1 cellular context compared by ENCODE assay signal in the genomic region with DNA sequence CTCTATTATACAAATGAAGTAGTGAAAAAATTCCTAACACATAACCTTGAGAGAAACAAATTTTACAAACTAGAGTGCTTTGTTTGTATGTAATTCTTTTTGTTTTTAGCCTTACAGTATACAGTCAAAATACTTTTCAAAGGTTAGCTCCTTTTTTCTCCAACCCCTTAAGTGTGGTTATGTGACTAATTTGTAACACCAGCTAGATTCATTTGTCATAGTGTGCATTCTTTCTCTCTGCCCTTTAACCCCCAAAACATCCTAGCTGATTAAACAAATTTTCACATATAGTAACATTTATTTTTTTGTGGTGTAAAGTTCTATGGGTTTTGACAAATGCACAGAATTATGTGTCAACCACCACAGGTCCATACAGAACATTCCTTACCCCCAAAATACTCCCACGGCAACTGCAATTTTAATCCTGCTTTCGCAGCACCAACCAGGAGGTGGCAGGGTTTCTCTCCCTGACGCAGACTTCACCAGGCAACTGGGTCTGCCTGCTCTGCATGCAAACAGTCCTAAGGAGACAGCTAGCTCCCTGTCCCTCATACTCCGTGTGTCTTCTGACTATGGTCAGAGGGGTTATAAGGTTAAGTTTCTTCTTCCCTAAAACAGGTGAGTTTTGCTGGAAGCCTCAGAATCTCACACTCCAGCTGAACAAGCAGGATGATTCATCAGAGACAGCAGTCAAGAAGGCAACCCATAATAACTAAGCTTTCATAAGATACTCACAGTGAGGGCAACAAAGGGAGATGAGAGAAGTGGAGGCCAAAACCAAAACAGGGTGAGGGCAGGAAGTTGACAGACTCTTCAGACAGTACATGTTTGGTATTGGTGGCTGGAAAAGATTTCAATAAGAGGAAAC.
TF ChIP-seq lines count a peak whose summit lies in the region.

No MANE protein-coding gene starts in this region.

TF ChIP-seq in GM23338, 12 proteins besides CTCF, POLR2A, EP300 and RAD21:
- TF ChIP-seq, protein P1, sequence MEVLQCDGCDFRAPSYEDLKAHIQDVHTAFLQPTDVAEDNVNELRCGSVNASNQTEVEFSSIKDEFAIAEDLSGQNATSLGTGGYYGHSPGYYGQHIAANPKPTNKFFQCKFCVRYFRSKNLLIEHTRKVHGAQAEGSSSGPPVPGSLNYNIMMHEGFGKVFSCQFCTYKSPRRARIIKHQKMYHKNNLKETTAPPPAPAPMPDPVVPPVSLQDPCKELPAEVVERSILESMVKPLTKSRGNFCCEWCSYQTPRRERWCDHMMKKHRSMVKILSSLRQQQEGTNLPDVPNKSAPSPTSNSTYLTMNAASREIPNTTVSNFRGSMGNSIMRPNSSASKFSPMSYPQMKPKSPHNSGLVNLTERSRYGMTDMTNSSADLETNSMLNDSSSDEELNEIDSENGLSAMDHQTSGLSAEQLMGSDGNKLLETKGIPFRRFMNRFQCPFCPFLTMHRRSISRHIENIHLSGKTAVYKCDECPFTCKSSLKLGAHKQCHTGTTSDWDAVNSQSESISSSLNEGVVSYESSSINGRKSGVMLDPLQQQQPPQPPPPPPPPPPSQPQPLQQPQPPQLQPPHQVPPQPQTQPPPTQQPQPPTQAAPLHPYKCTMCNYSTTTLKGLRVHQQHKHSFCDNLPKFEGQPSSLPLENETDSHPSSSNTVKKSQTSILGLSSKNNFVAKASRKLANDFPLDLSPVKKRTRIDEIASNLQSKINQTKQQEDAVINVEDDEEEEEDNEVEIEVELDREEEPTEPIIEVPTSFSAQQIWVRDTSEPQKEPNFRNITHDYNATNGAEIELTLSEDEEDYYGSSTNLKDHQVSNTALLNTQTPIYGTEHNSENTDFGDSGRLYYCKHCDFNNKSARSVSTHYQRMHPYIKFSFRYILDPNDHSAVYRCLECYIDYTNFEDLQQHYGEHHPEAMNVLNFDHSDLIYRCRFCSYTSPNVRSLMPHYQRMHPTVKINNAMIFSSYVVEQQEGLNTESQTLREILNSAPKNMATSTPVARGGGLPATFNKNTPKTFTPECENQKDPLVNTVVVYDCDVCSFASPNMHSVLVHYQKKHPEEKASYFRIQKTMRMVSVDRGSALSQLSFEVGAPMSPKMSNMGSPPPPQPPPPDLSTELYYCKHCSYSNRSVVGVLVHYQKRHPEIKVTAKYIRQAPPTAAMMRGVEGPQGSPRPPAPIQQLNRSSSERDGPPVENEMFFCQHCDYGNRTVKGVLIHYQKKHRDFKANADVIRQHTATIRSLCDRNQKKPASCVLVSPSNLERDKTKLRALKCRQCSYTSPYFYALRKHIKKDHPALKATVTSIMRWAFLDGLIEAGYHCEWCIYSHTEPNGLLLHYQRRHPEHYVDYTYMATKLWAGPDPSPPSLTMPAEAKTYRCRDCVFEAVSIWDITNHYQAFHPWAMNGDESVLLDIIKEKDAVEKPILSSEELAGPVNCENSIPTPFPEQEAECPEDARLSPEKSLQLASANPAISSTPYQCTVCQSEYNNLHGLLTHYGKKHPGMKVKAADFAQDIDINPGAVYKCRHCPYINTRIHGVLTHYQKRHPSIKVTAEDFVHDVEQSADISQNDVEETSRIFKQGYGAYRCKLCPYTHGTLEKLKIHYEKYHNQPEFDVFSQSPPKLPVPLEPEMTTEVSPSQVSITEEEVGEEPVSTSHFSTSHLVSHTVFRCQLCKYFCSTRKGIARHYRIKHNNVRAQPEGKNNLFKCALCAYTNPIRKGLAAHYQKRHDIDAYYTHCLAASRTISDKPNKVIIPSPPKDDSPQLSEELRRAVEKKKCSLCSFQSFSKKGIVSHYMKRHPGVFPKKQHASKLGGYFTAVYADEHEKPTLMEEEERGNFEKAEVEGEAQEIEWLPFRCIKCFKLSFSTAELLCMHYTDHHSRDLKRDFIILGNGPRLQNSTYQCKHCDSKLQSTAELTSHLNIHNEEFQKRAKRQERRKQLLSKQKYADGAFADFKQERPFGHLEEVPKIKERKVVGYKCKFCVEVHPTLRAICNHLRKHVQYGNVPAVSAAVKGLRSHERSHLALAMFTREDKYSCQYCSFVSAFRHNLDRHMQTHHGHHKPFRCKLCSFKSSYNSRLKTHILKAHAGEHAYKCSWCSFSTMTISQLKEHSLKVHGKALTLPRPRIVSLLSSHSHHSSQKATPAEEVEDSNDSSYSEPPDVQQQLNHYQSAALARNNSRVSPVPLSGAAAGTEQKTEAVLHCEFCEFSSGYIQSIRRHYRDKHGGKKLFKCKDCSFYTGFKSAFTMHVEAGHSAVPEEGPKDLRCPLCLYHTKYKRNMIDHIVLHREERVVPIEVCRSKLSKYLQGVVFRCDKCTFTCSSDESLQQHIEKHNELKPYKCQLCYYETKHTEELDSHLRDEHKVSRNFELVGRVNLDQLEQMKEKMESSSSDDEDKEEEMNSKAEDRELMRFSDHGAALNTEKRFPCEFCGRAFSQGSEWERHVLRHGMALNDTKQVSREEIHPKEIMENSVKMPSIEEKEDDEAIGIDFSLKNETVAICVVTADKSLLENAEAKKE (CRISPR knock-in tag; IDR thresholded peaks at IDR 0.05), result no peak
- no peak for TF ChIP-seq EZH2phosphoT487 (IDR thresholded peaks at IDR 0.05; ENCODE audit: unreplicated experiment)
- no peak for TF ChIP-seq CREB1 (CRISPR knock-in tag; IDR thresholded peaks at IDR 0.05; ENCODE audit: low read depth)
- TF ChIP-seq POLR2AphosphoS5 (IDR thresholded peaks at IDR 0.05; ENCODE audit: low read depth), result no peak
- TF ChIP-seq EZH2 (IDR thresholded peaks at IDR 0.05; ENCODE audit: low read depth, unreplicated experiment), result no peak
- TF ChIP-seq STAT1 (IDR thresholded peaks at IDR 0.05; ENCODE audit: unreplicated experiment), result no peak
- TF ChIP-seq JUNB (IDR thresholded peaks at IDR 0.05; ENCODE audit: unreplicated experiment), result no peak
- no peak for TF ChIP-seq ZNF331 (CRISPR knock-in tag; IDR thresholded peaks at IDR 0.05; ENCODE audit: low read depth)
- TF ChIP-seq ZNF114 (CRISPR knock-in tag; IDR thresholded peaks at IDR 0.05), result no peak
- TF ChIP-seq, protein P2, sequence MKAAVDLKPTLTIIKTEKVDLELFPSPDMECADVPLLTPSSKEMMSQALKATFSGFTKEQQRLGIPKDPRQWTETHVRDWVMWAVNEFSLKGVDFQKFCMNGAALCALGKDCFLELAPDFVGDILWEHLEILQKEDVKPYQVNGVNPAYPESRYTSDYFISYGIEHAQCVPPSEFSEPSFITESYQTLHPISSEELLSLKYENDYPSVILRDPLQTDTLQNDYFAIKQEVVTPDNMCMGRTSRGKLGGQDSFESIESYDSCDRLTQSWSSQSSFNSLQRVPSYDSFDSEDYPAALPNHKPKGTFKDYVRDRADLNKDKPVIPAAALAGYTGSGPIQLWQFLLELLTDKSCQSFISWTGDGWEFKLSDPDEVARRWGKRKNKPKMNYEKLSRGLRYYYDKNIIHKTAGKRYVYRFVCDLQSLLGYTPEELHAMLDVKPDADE (IDR thresholded peaks at IDR 0.05), result no peak
- TF ChIP-seq, protein P3, sequence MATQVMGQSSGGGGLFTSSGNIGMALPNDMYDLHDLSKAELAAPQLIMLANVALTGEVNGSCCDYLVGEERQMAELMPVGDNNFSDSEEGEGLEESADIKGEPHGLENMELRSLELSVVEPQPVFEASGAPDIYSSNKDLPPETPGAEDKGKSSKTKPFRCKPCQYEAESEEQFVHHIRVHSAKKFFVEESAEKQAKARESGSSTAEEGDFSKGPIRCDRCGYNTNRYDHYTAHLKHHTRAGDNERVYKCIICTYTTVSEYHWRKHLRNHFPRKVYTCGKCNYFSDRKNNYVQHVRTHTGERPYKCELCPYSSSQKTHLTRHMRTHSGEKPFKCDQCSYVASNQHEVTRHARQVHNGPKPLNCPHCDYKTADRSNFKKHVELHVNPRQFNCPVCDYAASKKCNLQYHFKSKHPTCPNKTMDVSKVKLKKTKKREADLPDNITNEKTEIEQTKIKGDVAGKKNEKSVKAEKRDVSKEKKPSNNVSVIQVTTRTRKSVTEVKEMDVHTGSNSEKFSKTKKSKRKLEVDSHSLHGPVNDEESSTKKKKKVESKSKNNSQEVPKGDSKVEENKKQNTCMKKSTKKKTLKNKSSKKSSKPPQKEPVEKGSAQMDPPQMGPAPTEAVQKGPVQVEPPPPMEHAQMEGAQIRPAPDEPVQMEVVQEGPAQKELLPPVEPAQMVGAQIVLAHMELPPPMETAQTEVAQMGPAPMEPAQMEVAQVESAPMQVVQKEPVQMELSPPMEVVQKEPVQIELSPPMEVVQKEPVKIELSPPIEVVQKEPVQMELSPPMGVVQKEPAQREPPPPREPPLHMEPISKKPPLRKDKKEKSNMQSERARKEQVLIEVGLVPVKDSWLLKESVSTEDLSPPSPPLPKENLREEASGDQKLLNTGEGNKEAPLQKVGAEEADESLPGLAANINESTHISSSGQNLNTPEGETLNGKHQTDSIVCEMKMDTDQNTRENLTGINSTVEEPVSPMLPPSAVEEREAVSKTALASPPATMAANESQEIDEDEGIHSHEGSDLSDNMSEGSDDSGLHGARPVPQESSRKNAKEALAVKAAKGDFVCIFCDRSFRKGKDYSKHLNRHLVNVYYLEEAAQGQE (IDR thresholded peaks at IDR 0.05; ENCODE audit: unreplicated experiment), result no peak
- TF ChIP-seq NANOG (IDR thresholded peaks at IDR 0.05; ENCODE audit: borderline replicate concordance), result no peak
